16 cellular contexts compared by ENCODE assay signal in genomic region chr1:229275005-229275404, GRCh38. TPM values are rescaled to one million over a fixed set of nuclear protein-coding genes. Genes with fewer than 3 reads are reported as not detected.
A peak's percentile ranks its signal among the peaks of the same experiment; 100 is the strongest.
DNase-seq lines count a peak whose midpoint lies in the region; ATAC-seq, FAIRE-seq and TF ChIP-seq lines count a peak whose summit lies in the region.
"Had no signal": no experiment of that assay in that cellular context is flagged by ENCODE, and none has a peak within 500 bp of the region (broad histone marks: within the 10 kb centered on the region; RNA-seq: fewer than 3 reads in every experiment).

No MANE protein-coding gene starts in this region.

- no peak for ATAC-seq in K562
- no peak for ATAC-seq in HepG2
- ATAC-seq in HG03108 (IDR thresholded peaks at IDR 0.05; ENCODE audit: unreplicated experiment), result no peak
- ATAC-seq: A549; CD8-positive, alpha-beta T cell had no signal

- H3K79me2 ChIP-seq in K562 (ENCODE audit: control insufficient read depth, insufficient read depth, low read length) (peaks cover 89% of the 10 kb centered on the region), HepG2 (ENCODE audit: insufficient read depth, low read length) (peaks cover 88% of the 10 kb centered on the region)

- H3K9me1 ChIP-seq in K562 (ENCODE audit: control insufficient read depth, insufficient read depth, low read length), result no peaks in the 10 kb centered on the region

- H3K4me3 ChIP-seq in HEK293 (ENCODE audit: low read depth, low read length) (no peak overlapping the region), K562 (no peak overlapping the region), HepG2 (replicated peaks in 1 of 3; ENCODE audit: insufficient read depth in 1 of 3, low read depth in 2 of 3, low read length in 3 of 3) (no peak overlapping the region), prostate gland (no peak overlapping the region)
- H3K4me3 ChIP-seq: A549 had no signal

- FAIRE-seq in K562 (lab: Jason Lieb, UNC) (no peak), HepG2 (lab: Jason Lieb, UNC) (no peak)
- FAIRE-seq: A549, HTR-8/SVneo had no signal

- no peak overlapping the region for H2AFZ ChIP-seq in K562 (ENCODE audit: low read depth, low read length)
- H2AFZ ChIP-seq in HepG2 (ENCODE audit: low read length), result no peak overlapping the region

- TF ChIP-seq RAD21 in K562 (CRISPR knock-in tag; conservative IDR thresholded peaks at IDR 0.05 in 1 of 2, IDR thresholded peaks at IDR 0.05 in 1 of 2) (no peak), HepG2 (CRISPR knock-in tag; IDR thresholded peaks at IDR 0.05) (no peak)

- 71% methylated on average over 2 of the region's 2 CpGs for WGBS in K562 (ENCODE audit: insufficient coverage, low coverage, missing lambda C conversion rate)
- 94% methylated on average over 2 of the region's 2 CpGs for WGBS in HepG2 (ENCODE audit: low lambda C conversion rate)
- WGBS in prostate gland, result 97% methylated on average over 2 of the region's 2 CpGs

- TF ChIP-seq EP300 in K562 (IDR thresholded peaks at IDR 0.05; ENCODE audit: low read length), result no peak
- no peak for TF ChIP-seq EP300 in HepG2 (IDR thresholded peaks at IDR 0.05; ENCODE audit: low read depth in 2 of 2, low read length in 2 of 2)
- no peak for TF ChIP-seq EP300 in HepG2 (CRISPR knock-in tag; IDR thresholded peaks at IDR 0.05; ENCODE audit: borderline replicate concordance)

- H3K4me2 ChIP-seq in K562 (ENCODE audit: insufficient read depth, low read length), result no peak overlapping the region
- peak overlapping the region; percentile 33; the same call in 1 of the 2 replicates for H3K4me2 ChIP-seq in HepG2 (ENCODE audit: low read depth, low read length)

- TF ChIP-seq POLR2A in K562 (conservative IDR thresholded peaks at IDR 0.05) (no peak), HepG2 (IDR thresholded peaks at IDR 0.05; ENCODE audit: insufficient read depth in 1 of 2, low read depth in 2 of 2, low read length in 2 of 2) (no peak), prostate gland (IDR thresholded peaks at IDR 0.05) (no peak)

- no TSS peak for BruUV-seq in K562 (replicated peaks; lab: Mats Ljungman, UMichigan)
- TSS peak; percentile 1 for BruUV-seq in HepG2 (replicated peaks; lab: Mats Ljungman, UMichigan)

- H4K20me1 ChIP-seq in K562 (replicated peaks; ENCODE audit: control insufficient read depth, insufficient read depth, low read length) (peaks cover 1% of the 10 kb centered on the region), HepG2 (ENCODE audit: insufficient read depth, low read length) (peaks cover 40% of the 10 kb centered on the region)

- H3K27ac ChIP-seq in HEK293 (ENCODE audit: extremely low read depth, low read depth, low read length) (no peak overlapping the region), K562 (ENCODE audit: extremely low read depth, low read depth, low read length) (no peak overlapping the region), HepG2 (ENCODE audit: extremely low read length, insufficient read depth, low read length) (peak overlapping the region; percentile 100), prostate gland (peak overlapping the region; percentile 84 to 90)

- POLR2A ChIA-PET in HEK293 (lab: Yijun Ruan, JAX) (no interaction called here), K562 (lab: Yijun Ruan, JAX) (interaction anchor here (0.8 to 1.5 kb wide), 2 partner anchors 19 to 96 kb away, joined by 3 to 4 read pairs; no protein-coding TSS in a partner anchor), HepG2 (lab: Yijun Ruan, JAX) (interaction anchor here (1.7 to 3.3 kb wide), 2 partner anchors 16 to 24 kb away, joined by 6 to 39 read pairs; no protein-coding TSS in a partner anchor)

- peaks cover 0 to 4% of the 10 kb centered on the region in 2 experiments; a peak in 1 of 3 replicates for H3K36me3 ChIP-seq in HEK293 (ENCODE audit: control insufficient read depth in 2 of 2, insufficient read depth in 1 of 2, low read length in 2 of 2)
- peaks cover 8% of the 10 kb centered on the region for H3K36me3 ChIP-seq in K562 (ENCODE audit: control insufficient read depth, insufficient read depth, low read length)
- H3K36me3 ChIP-seq in HepG2 (replicated peaks in 1 of 2; ENCODE audit: control insufficient read depth in 1 of 2, insufficient read depth in 2 of 2, low read length in 2 of 2), result peaks cover 0 to 5% of the 10 kb centered on the region in 2 experiments; a peak in 1 of 5 replicates
- H3K36me3 ChIP-seq in prostate gland, result no peaks in the 10 kb centered on the region
- H3K36me3 ChIP-seq: BE2C had no signal

- DNase-seq in K562 (ENCODE audit: extremely low read depth in 1 of 4, low spot score in 3 of 4), result no peak
- no peak for DNase-seq in HepG2 (ENCODE audit: low spot score)
- DNase-seq in prostate gland (ENCODE audit: low spot score), result no peak
- no peak for DNase-seq in DMS53 (lab: John Stamatoyannopoulos, UW)
- DNase-seq in KBM-7, result no peak
- no peak for DNase-seq in NCI-H2196 treated with DMSO at 0.1 percent for 48 hours (lab: John Stamatoyannopoulos, UW; ENCODE audit: unreplicated experiment)
- DNase-seq: BE2C; CD8-positive, alpha-beta T cell; COR-L47; GF-D8; HCEC 1CT; KG1 had no signal

- in situ Hi-C loops in K562 (cut with MboI), result no loop called here
- in situ Hi-C loops in HepG2 (cut with HindIII; ENCODE audit: extremely low pct_ligation_motif_present, low pct_unique_long_range_greater_than_20kb), result no loop called here
- in situ Hi-C loops in KBM-7 (cut with MboI; ENCODE audit: low pct_unique_long_range_greater_than_20kb, low sequenced_read_pairs), result no loop called here

- no peak overlapping the region for H3K9ac ChIP-seq in K562 (ENCODE audit: insufficient read depth in 1 of 2, low read depth in 2 of 2, low read length in 2 of 2)
- peak overlapping the region; percentile 18 for H3K9ac ChIP-seq in HepG2 (ENCODE audit: insufficient read depth, low read depth, low read length)

- H3K27me3 ChIP-seq in K562 (ENCODE audit: control insufficient read depth in 2 of 2, insufficient read depth in 2 of 2, low read length in 2 of 2) (no peaks in the 10 kb centered on the region), HepG2 (ENCODE audit: control insufficient read depth in 1 of 2, insufficient read depth in 2 of 2, low read length in 2 of 2) (peaks cover 0 to 3% of the 10 kb centered on the region in 2 experiments; a peak in 1 of 5 replicates), prostate gland (replicated peaks; ENCODE audit: insufficient read depth) (no peaks in the 10 kb centered on the region)
- H3K27me3 ChIP-seq: BE2C had no signal

- H3K9me3 ChIP-seq in HEK293 (ENCODE audit: control insufficient read depth, insufficient read depth, low read depth, low read length), result no peaks in the 10 kb centered on the region
- H3K9me3 ChIP-seq in K562 (replicated peaks; ENCODE audit: control insufficient read depth, insufficient read depth, low read depth, low read length), result no peaks in the 10 kb centered on the region
- H3K9me3 ChIP-seq in HepG2 (ENCODE audit: low read length), result no peaks in the 10 kb centered on the region
- H3K9me3 ChIP-seq in prostate gland, result no peaks in the 10 kb centered on the region

- intact Hi-C loops in K562 (cut with micrococcal nuclease), result loop anchor here (10.0 kb wide), 1 partner anchor 790 kb away; the partner anchor contains the start of gene GALNT2
- intact Hi-C loops in HepG2 (cut with micrococcal nuclease; ENCODE audit: unreplicated experiment), result loop anchor here (2.0 kb wide), 1 partner anchor 24 kb away; no protein-coding TSS in a partner anchor
- intact Hi-C loops in prostate gland (cut with DNase I), result no loop called here

- H3K4me1 ChIP-seq in HEK293 (ENCODE audit: control insufficient read depth, insufficient read depth, low read length) (peaks cover 33% of the 10 kb centered on the region), K562 (replicated peaks in 1 of 2; ENCODE audit: control insufficient read depth in 2 of 2, insufficient read depth in 2 of 2, low read length in 2 of 2) (peaks cover 27 to 57% of the 10 kb centered on the region in 2 experiments), HepG2 (ENCODE audit: insufficient read depth, low read length) (peaks cover 79% of the 10 kb centered on the region), prostate gland (replicated peaks) (peaks cover 18% of the 10 kb centered on the region)
- H3K4me1 ChIP-seq: BE2C had no signal

- TF ChIP-seq CTCF in HEK293 (tag by site-specific recombination; IDR thresholded peaks at IDR 0.05) (no peak), K562 (IDR thresholded peaks at IDR 0.05 in 2 of 3, conservative IDR thresholded peaks at IDR 0.05 in 1 of 3; ENCODE audit: insufficient read depth in 2 of 3, low read depth in 1 of 3, low read length in 3 of 3) (no peak), HepG2 (CRISPR knock-in tag; IDR thresholded peaks at IDR 0.05) (no peak), prostate gland (IDR thresholded peaks at IDR 0.05) (no peak)

- CTCF ChIA-PET in HEK293 (lab: Yijun Ruan, JAX), result interaction anchor here (0.6 kb wide), 1 partner anchor 146 kb away, joined by 3 read pairs; no protein-coding TSS in a partner anchor
- CTCF ChIA-PET in K562 (lab: Yijun Ruan, JAX; ENCODE audit: low intra/inter-chr PET ratio), result no interaction called here
- CTCF ChIA-PET in HepG2 (lab: Yijun Ruan, JAX; ENCODE audit: low intra/inter-chr PET ratio, low total read pairs), result no interaction called here

RNA-seq across cellular contexts. Expression of gene RAB4A, which starts 4.1 kb away (rescaled TPM):
- 13.9 and 34.5 TPM in 2 replicates for total RNA-seq in K562 (2011; cell fraction: chromatin; rRNA removed; ENCODE audit: low replicate concordance)
- 7.4 and 7.8 TPM in 2 replicates for total RNA-seq in K562 (2011; cell fraction: nucleolus; rRNA removed)
- total RNA-seq in K562 (2011; cell fraction: nucleoplasm; rRNA removed), result 17.1 and 34.4 TPM in 2 replicates
- 33.4 and 58.5 TPM in 2 replicates for total RNA-seq in K562 (2014; rRNA removed)
- total RNA-seq in K562 (2014; rRNA removed; fragmentation: Illumina TruSeq; extraction: Trizol), result 23.9 and 28.3 TPM in 2 replicates
- total RNA-seq in K562 (2015; rRNA removed; fragmentation: Illumina TruSeq; extraction: Trizol), result 21.9 and 23.2 TPM in 2 replicates
- total RNA-seq in K562 (2021), result 61.0 and 68.3 TPM in 2 replicates
- 33.8 and 35.1 TPM in 2 replicates for polyA plus RNA-seq in K562 (2011; rRNA removed)
- 11.7 and 19.5 TPM in 2 replicates for polyA plus RNA-seq in K562 (2011; cell fraction: cytosol; rRNA removed)
- polyA plus RNA-seq in K562 (2011; cell fraction: nucleus; rRNA removed), result 13.1 and 14.0 TPM in 2 replicates
- polyA plus RNA-seq in K562 (2012), result 29.8 and 40.1 TPM in 2 replicates
- polyA plus RNA-seq in K562 (2014; fragmentation: Illumina TruSeq; extraction: Trizol), result 20.9 and 26.7 TPM in 2 replicates
- 1 to 10 TPM; 8.3 to 9.7 TPM for polyA plus RNA-seq in K562 (2014; fragmentation: Nextera tagmentation; extraction: Ambion mirVana)
- 36.0 and 55.2 TPM in 2 replicates for polyA plus RNA-seq in K562 (2014; rRNA removed)
- 13.8 and 18.0 TPM in 2 replicates for polyA minus RNA-seq in K562 (2011; rRNA and poly(A)+ RNA removed)
- 7.9 and 8.5 TPM in 2 replicates for polyA minus RNA-seq in K562 (2011; cell fraction: cytosol; rRNA and poly(A)+ RNA removed)
- polyA minus RNA-seq in K562 (2011; cell fraction: nucleus; rRNA and poly(A)+ RNA removed), result 10.8 and 11.4 TPM in 2 replicates
- total RNA-seq in HepG2 (2016; rRNA removed; fragmentation: Illumina TruSeq; extraction: Trizol), result 76.6 and 80.1 TPM in 2 replicates
- total RNA-seq in HepG2 (2016; cell fraction: cytosol; rRNA removed; fragmentation: Illumina TruSeq; extraction: Trizol; ENCODE audit: low read depth), result 135 and 139 TPM in 2 replicates
- total RNA-seq in HepG2 (2016; cell fraction: insoluble cytoplasmic fraction; rRNA removed; fragmentation: Illumina TruSeq; extraction: Trizol), result 71.2 and 81.9 TPM in 2 replicates
- total RNA-seq in HepG2 (2016; cell fraction: membrane; rRNA removed; fragmentation: Illumina TruSeq; extraction: Trizol), result 213 and 217 TPM in 2 replicates
- 41.7 and 48.3 TPM in 2 replicates for total RNA-seq in HepG2 (2016; cell fraction: nucleus; rRNA removed; fragmentation: Illumina TruSeq; extraction: Trizol)
- 41.6 and 56.0 TPM in 2 replicates for polyA plus RNA-seq in HepG2 (2011; rRNA removed)
- polyA plus RNA-seq in HepG2 (2011; cell fraction: cytosol; rRNA removed), result 53.2 and 57.4 TPM in 2 replicates
- polyA plus RNA-seq in HepG2 (2011; cell fraction: nucleus; rRNA removed), result 15.9 and 18.4 TPM in 2 replicates
- 71.3 and 87.6 TPM in 2 replicates for polyA plus RNA-seq in HepG2 (2012)
- polyA plus RNA-seq in HepG2 (2016; cell fraction: cytosol; fragmentation: Illumina TruSeq; extraction: Trizol; ENCODE audit: low read depth), result 296 and 305 TPM in 2 replicates
- polyA plus RNA-seq in HepG2 (2016; cell fraction: insoluble cytoplasmic fraction; fragmentation: Illumina TruSeq; extraction: Trizol; ENCODE audit: low read depth), result 113 and 114 TPM in 2 replicates
- polyA plus RNA-seq in HepG2 (2016; cell fraction: membrane; fragmentation: Illumina TruSeq; extraction: Trizol; ENCODE audit: low read depth), result 280 and 289 TPM in 2 replicates
- 77.5 and 84.8 TPM in 2 replicates for polyA plus RNA-seq in HepG2 (2016; cell fraction: nucleus; fragmentation: Illumina TruSeq; extraction: Trizol; ENCODE audit: insufficient read depth, low read depth)
- polyA minus RNA-seq in HepG2 (2011; rRNA and poly(A)+ RNA removed; ENCODE audit: low replicate concordance), result 3.1 and 9.3 TPM in 2 replicates
- polyA minus RNA-seq in HepG2 (2011; cell fraction: cytosol; rRNA and poly(A)+ RNA removed), result 17.1 and 18.2 TPM in 2 replicates
- polyA minus RNA-seq in HepG2 (2011; cell fraction: nucleus; rRNA and poly(A)+ RNA removed), result 41.3 and 46.1 TPM in 2 replicates
- total RNA-seq in prostate gland, result 100 to 1,000 TPM in 1 of 2 donors, 10 to 100 TPM in 1; 53.6 to 106 TPM

Comparison
In these comparisons a context has a peak if more than half of its experiments do, and no peak if none do; other contexts are left out.
1. H3K27ac ChIP-seq: peak in HepG2 (single experiment) and prostate gland (2 of 2); none in HEK293 (single experiment) and K562 (single experiment).